Comparison of ENCODE assay signal across 9 cellular contexts in the genomic region with DNA sequence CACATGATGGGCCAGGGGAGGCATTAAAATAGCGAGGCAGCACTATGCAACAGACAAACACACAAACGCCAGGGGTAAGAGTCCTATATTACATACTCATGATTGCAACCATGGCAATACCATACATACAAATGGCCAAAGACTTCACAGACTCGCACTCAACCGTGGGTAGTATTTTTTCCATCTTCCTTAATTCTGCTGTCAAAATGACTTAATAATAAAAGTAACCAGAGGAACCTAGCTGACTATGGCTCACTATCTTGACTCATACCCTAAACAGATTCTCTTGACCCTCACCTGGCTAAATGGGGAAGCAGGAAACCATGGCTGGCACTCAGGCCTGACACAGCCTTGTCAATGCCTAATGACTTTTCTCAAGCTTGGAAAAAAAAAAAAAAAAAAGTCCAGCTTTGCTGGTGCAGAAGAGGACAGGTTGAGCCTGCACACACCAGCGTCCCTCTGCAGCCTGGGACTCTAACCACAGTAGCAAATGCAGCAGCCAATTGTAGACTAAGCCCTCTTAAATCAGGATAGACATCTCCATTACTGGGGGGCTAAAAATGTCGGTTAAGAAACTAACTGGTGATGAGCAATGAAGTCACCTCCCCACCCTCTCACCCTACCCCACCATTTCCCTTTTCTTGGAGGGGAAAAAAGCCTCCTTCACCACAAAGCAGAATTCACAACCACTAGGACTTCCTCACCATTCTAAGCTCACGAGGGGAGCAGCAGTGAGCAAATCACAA. TPM values are rescaled to one million over a fixed set of nuclear protein-coding genes. Genes with fewer than 3 reads are reported as not detected.
A peak's percentile ranks its signal among the peaks of the same experiment; 100 is the strongest.
DNase-seq lines count a peak whose midpoint lies in the region; ATAC-seq, FAIRE-seq and TF ChIP-seq lines count a peak whose summit lies in the region.
"Had no signal": no experiment of that assay in that cellular context is flagged by ENCODE, and none has a peak within 500 bp of the region (broad histone marks: within the 10 kb centered on the region; RNA-seq: fewer than 3 reads in every experiment).

No MANE protein-coding gene starts in this region.

- no peak for FAIRE-seq in urothelium cell line (lab: Jason Lieb, UNC)
- FAIRE-seq: pancreas had no signal

- POLR2A ChIA-PET in WTC11 (lab: Charles Lee): no interaction called here

- TF ChIP-seq CTCF in WTC11 (IDR thresholded peaks at IDR 0.05) (no peak), nephron (IDR thresholded peaks at IDR 0.05; ENCODE audit: unreplicated experiment in 3 of 3) (no peak)

- H3K36me3 Mint-ChIP-seq in WTC11 (no peaks in the 10 kb centered on the region), nephron (ENCODE audit: low read depth) (peaks cover 4% of the 10 kb centered on the region)

- ATAC-seq in HG03175 (IDR thresholded peaks at IDR 0.05; ENCODE audit: unreplicated experiment) (peak; percentile 36), WTC11 (no peak)

- CTCF ChIA-PET in WTC11 (lab: Charles Lee): interaction anchor here (1.3 to 4.6 kb wide), 3 partner anchors 18 to 44 kb away, joined by 4 to 15 read pairs (median 8); no protein-coding TSS in a partner anchor

- H3K4me3 Mint-ChIP-seq in WTC11 (no peak overlapping the region), nephron (no peak overlapping the region)

- peaks cover 48% of the 10 kb centered on the region for H3K4me1 Mint-ChIP-seq in WTC11
- peaks cover 41% of the 10 kb centered on the region for H3K4me1 Mint-ChIP-seq in nephron

- H3K27ac Mint-ChIP-seq in WTC11 (peak overlapping the region; percentile 54; the same call in 1 of the 2 replicates), nephron (peak overlapping the region; percentile 10 to 68 (median 51))

- no peaks in the 10 kb centered on the region for H3K9me3 Mint-ChIP-seq in WTC11
- no peaks in the 10 kb centered on the region for H3K9me3 Mint-ChIP-seq in nephron

- DNase-seq in GF-D8 (lab: John Stamatoyannopoulos, UW): peak; percentile 79
- DNase-seq in WTC11 (ENCODE audit: low spot score): no peak
- DNase-seq in urothelium cell line (ENCODE audit: low spot score): no peak
- no peak for DNase-seq in H4 (ENCODE audit: low spot score)
- DNase-seq in DMS153 treated with DMSO at 0.1 percent for 48 hours (lab: John Stamatoyannopoulos, UW; ENCODE audit: unreplicated experiment): no peak
- no peak for DNase-seq in kidney glomerular epithelial cell (lab: John Stamatoyannopoulos, UW)

- H3K27me3 Mint-ChIP-seq in WTC11 (ENCODE audit: low read depth) (no peaks in the 10 kb centered on the region), nephron (ENCODE audit: low read depth) (no peaks in the 10 kb centered on the region)

TF ChIP-seq in WTC11, 78 proteins besides CTCF, POLR2A, EP300 and RAD21:
- TF ChIP-seq ZNF232 (CRISPR knock-in tag; IDR thresholded peaks at IDR 0.05) (no peak), ZNF396 (CRISPR knock-in tag; IDR thresholded peaks at IDR 0.05; ENCODE audit: borderline replicate concordance) (no peak), FOXJ3 (CRISPR knock-in tag; IDR thresholded peaks at IDR 0.05; ENCODE audit: borderline replicate concordance) (no peak), NR1H2 (CRISPR knock-in tag; IDR thresholded peaks at IDR 0.05) (no peak), IRF1 (CRISPR knock-in tag; IDR thresholded peaks at IDR 0.05) (no peak), RELA (CRISPR knock-in tag; IDR thresholded peaks at IDR 0.05; ENCODE audit: borderline replicate concordance) (no peak), ATF1 (CRISPR knock-in tag; IDR thresholded peaks at IDR 0.05) (no peak), SP1 (CRISPR knock-in tag; conservative IDR thresholded peaks at IDR 0.05) (no peak)

RNA-seq across cellular contexts. Expression of gene CCDC12, which starts 23.1 kb away (rescaled TPM):
- total RNA-seq in WTC11 (2021): 50.3 to 59.1 TPM (median 55.9 TPM) in 3 replicates
- total RNA-seq in H4 (2014; rRNA removed; shearing (Covaris generic)): 15.1 and 16.0 TPM in 2 replicates

RNA-seq across cellular contexts. Expression of gene NBEAL2, which starts 26.0 kb away (rescaled TPM):
- total RNA-seq in WTC11 (2021): 64.0 to 80.0 TPM (median 64.3 TPM) in 3 replicates
- total RNA-seq in H4 (2014; rRNA removed; shearing (Covaris generic)): 3.3 and 4.0 TPM in 2 replicates

Comparison
In these comparisons a context has a peak if more than half of its experiments do, and no peak if none do; other contexts are left out.
1. RNA of gene NBEAL2, which starts 26.0 kb away (total RNA-seq): 64.0 to 80.0 TPM in WTC11; 3.3 to 4.0 TPM in H4; every median in the first group is over 10 times any median in the second.